ENCODE assay signal across 2 cellular contexts in genomic region chr2:240819404-240820013, GRCh38.
TF ChIP-seq lines count a peak whose summit lies in the region.

No MANE protein-coding gene starts in this region.

TF ChIP-seq in SK-N-SH, 30 proteins besides CTCF, POLR2A, EP300 and RAD21 (continued from another document):
- TF ChIP-seq JUND (IDR thresholded peaks at IDR 0.05), result no peak
- TF ChIP-seq SIN3A (IDR thresholded peaks at IDR 0.05; ENCODE audit: borderline replicate concordance, low read depth, low read length), result no peak
- no peak for TF ChIP-seq FOSL2 (IDR thresholded peaks at IDR 0.05; ENCODE audit: borderline replicate concordance, low read depth)
- TF ChIP-seq ELF1 (IDR thresholded peaks at IDR 0.05), result no peak
- no peak for TF ChIP-seq CHD2 (IDR thresholded peaks at IDR 0.05; ENCODE audit: low read length, partially characterized antibody)
- no peak for TF ChIP-seq GATA2 (CRISPR knock-in tag; IDR thresholded peaks at IDR 0.05)
- TF ChIP-seq, protein P1, sequence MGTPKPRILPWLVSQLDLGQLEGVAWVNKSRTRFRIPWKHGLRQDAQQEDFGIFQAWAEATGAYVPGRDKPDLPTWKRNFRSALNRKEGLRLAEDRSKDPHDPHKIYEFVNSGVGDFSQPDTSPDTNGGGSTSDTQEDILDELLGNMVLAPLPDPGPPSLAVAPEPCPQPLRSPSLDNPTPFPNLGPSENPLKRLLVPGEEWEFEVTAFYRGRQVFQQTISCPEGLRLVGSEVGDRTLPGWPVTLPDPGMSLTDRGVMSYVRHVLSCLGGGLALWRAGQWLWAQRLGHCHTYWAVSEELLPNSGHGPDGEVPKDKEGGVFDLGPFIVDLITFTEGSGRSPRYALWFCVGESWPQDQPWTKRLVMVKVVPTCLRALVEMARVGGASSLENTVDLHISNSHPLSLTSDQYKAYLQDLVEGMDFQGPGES (IDR thresholded peaks at IDR 0.05; ENCODE audit: low read depth, low read length), result no peak
- TF ChIP-seq TEAD4 (IDR thresholded peaks at IDR 0.05; ENCODE audit: borderline replicate concordance, insufficient read depth), result no peak
- no peak for TF ChIP-seq YY1 (IDR thresholded peaks at IDR 0.05; ENCODE audit: low read depth)
- no peak for TF ChIP-seq FOXJ3 (CRISPR knock-in tag; IDR thresholded peaks at IDR 0.05)
- TF ChIP-seq USF2 (IDR thresholded peaks at IDR 0.05; ENCODE audit: borderline replicate concordance, low read depth, low read length), result no peak
- no peak for TF ChIP-seq FOXM1 (IDR thresholded peaks at IDR 0.05; ENCODE audit: low read depth)
- no peak for TF ChIP-seq RFX5 (IDR thresholded peaks at IDR 0.05; ENCODE audit: low read length)
- no peak for TF ChIP-seq GABPA (IDR thresholded peaks at IDR 0.05; ENCODE audit: low read depth)

TF ChIP-seq in SK-N-SH treated with all-trans-retinoic acid at 6 μM for 48 hours, 23 proteins besides CTCF, POLR2A, EP300 and RAD21 (continued from another document):
- TF ChIP-seq, protein P2, sequence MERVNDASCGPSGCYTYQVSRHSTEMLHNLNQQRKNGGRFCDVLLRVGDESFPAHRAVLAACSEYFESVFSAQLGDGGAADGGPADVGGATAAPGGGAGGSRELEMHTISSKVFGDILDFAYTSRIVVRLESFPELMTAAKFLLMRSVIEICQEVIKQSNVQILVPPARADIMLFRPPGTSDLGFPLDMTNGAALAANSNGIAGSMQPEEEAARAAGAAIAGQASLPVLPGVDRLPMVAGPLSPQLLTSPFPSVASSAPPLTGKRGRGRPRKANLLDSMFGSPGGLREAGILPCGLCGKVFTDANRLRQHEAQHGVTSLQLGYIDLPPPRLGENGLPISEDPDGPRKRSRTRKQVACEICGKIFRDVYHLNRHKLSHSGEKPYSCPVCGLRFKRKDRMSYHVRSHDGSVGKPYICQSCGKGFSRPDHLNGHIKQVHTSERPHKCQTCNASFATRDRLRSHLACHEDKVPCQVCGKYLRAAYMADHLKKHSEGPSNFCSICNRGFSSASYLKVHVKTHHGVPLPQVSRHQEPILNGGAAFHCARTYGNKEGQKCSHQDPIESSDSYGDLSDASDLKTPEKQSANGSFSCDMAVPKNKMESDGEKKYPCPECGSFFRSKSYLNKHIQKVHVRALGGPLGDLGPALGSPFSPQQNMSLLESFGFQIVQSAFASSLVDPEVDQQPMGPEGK (CRISPR knock-in tag; IDR thresholded peaks at IDR 0.05; ENCODE audit: borderline replicate concordance), result no peak
- TF ChIP-seq ZFP3 (CRISPR knock-in tag; IDR thresholded peaks at IDR 0.05), result no peak
- TF ChIP-seq, protein P3, sequence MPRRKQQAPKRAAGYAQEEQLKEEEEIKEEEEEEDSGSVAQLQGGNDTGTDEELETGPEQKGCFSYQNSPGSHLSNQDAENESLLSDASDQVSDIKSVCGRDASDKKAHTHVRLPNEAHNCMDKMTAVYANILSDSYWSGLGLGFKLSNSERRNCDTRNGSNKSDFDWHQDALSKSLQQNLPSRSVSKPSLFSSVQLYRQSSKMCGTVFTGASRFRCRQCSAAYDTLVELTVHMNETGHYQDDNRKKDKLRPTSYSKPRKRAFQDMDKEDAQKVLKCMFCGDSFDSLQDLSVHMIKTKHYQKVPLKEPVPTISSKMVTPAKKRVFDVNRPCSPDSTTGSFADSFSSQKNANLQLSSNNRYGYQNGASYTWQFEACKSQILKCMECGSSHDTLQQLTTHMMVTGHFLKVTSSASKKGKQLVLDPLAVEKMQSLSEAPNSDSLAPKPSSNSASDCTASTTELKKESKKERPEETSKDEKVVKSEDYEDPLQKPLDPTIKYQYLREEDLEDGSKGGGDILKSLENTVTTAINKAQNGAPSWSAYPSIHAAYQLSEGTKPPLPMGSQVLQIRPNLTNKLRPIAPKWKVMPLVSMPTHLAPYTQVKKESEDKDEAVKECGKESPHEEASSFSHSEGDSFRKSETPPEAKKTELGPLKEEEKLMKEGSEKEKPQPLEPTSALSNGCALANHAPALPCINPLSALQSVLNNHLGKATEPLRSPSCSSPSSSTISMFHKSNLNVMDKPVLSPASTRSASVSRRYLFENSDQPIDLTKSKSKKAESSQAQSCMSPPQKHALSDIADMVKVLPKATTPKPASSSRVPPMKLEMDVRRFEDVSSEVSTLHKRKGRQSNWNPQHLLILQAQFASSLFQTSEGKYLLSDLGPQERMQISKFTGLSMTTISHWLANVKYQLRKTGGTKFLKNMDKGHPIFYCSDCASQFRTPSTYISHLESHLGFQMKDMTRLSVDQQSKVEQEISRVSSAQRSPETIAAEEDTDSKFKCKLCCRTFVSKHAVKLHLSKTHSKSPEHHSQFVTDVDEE (CRISPR knock-in tag; IDR thresholded peaks at IDR 0.05), result no peak
- TF ChIP-seq ISL1 (CRISPR knock-in tag; IDR thresholded peaks at IDR 0.05), result no peak
- TF ChIP-seq BACH2 (CRISPR knock-in tag; IDR thresholded peaks at IDR 0.05; ENCODE audit: borderline replicate concordance), result no peak
- no peak for TF ChIP-seq CSRNP3 (CRISPR knock-in tag; IDR thresholded peaks at IDR 0.05)
